25 cellular contexts compared by ENCODE assay signal in genomic region chr4:3479358-3480101, GRCh38. TPM values are rescaled to one million over a fixed set of nuclear protein-coding genes. Genes with fewer than 3 reads are reported as not detected.
"Had no signal": no experiment of that assay in that cellular context is flagged by ENCODE, and none has a peak within 500 bp of the region (broad histone marks: within the 10 kb centered on the region; RNA-seq: fewer than 3 reads in every experiment).

No MANE protein-coding gene starts in this region.

- H3K9me3 ChIP-seq: stomach, suprapubic skin, tibial nerve, uterus had no signal

- H3K9me3 Mint-ChIP-seq: activated CD4-positive, alpha-beta memory T cell treated with anti-CD3 and anti-CD28 coated beads, Interleukin-2, amount 10 ng/mL, durations not matched to agents 7 days and 5 days; activated CD4-positive, alpha-beta T cell treated with anti-CD3 and anti-CD28 coated beads, Interleukin-2, amount 10 ng/mL, durations not matched to agents 24 days and 14 days; activated naive CD4-positive, alpha-beta T cell treated with anti-CD3 and anti-CD28 coated beads, Interleukin-2, amount 50 U/mL, for 24 hours; activated T-helper 1 cell treated with anti-CD3 and anti-CD28 coated beads, Interleukin-12 subunit alpha, Interleukin-12 subunit beta, Interleukin-2, Interleukin-4 antibody, amounts not matched to agents 30 ng/mL and 10 ng/mL and 1 ng/mL, durations not matched to agents 14 hours and 24 hours and 36 hours; dendritic cell treated with granulocyte-macrophage colony-stimulating factor and Interleukin-4, amounts not matched to agents 40 ng/mL and 50 ng/mL, for 4 days; immature natural killer cell; naive B cell; stimulated activated memory B cell treated with anti-CD40 and anti-IgM and Interleukin-4, amounts not matched to agents 10 μg/mL and 1 μg/mL and 100 μg/mL, for 72 hours had no signal

- DNase-seq: activated gamma-delta T cell treated with Interleukin-2 at 50 U/mL for 16 hours; aorta; effector CD4-positive, alpha-beta T cell; stomach had no signal

- H3K4me1 ChIP-seq: uterus had no signal

- H3K4me3 Mint-ChIP-seq: activated CD4-positive, alpha-beta memory T cell treated with anti-CD3 and anti-CD28 coated beads, Interleukin-2, amount 10 ng/mL, durations not matched to agents 7 days and 5 days; activated CD4-positive, alpha-beta T cell treated with anti-CD3 and anti-CD28 coated beads, Interleukin-2, amount 10 ng/mL, durations not matched to agents 24 days and 14 days; activated naive CD4-positive, alpha-beta T cell treated with anti-CD3 and anti-CD28 coated beads, Interleukin-2, amount 50 U/mL, for 24 hours; activated T-helper 1 cell treated with anti-CD3 and anti-CD28 coated beads, Interleukin-12 subunit alpha, Interleukin-12 subunit beta, Interleukin-2, Interleukin-4 antibody, amounts not matched to agents 30 ng/mL and 10 ng/mL and 1 ng/mL, durations not matched to agents 14 hours and 24 hours and 36 hours; brain; dendritic cell treated with granulocyte-macrophage colony-stimulating factor and Interleukin-4, amounts not matched to agents 40 ng/mL and 50 ng/mL, for 4 days; immature natural killer cell; stimulated activated memory B cell treated with anti-CD40 and anti-IgM and Interleukin-4, amounts not matched to agents 10 μg/mL and 1 μg/mL and 100 μg/mL, for 72 hours had no signal

- H3K36me3 ChIP-seq: stomach, suprapubic skin, tibial nerve, uterus had no signal

- H3K27ac Mint-ChIP-seq: activated CD4-positive, alpha-beta memory T cell treated with anti-CD3 and anti-CD28 coated beads, Interleukin-2, amount 10 ng/mL, durations not matched to agents 7 days and 5 days; activated CD4-positive, alpha-beta T cell treated with anti-CD3 and anti-CD28 coated beads, Interleukin-2, amount 10 ng/mL, durations not matched to agents 24 days and 14 days; activated naive CD4-positive, alpha-beta T cell treated with anti-CD3 and anti-CD28 coated beads, Interleukin-2, amount 50 U/mL, for 24 hours; activated T-helper 1 cell treated with anti-CD3 and anti-CD28 coated beads, Interleukin-12 subunit alpha, Interleukin-12 subunit beta, Interleukin-2, Interleukin-4 antibody, amounts not matched to agents 30 ng/mL and 10 ng/mL and 1 ng/mL, durations not matched to agents 14 hours and 24 hours and 36 hours; dendritic cell treated with granulocyte-macrophage colony-stimulating factor and Interleukin-4, amounts not matched to agents 40 ng/mL and 50 ng/mL, for 4 days; immature natural killer cell had no signal

- H3K27ac ChIP-seq: hepatocyte, suprapubic skin, tibial nerve, uterus, VCaP had no signal

- H3K4me2 ChIP-seq: hepatocyte had no signal

- H3K4me1 Mint-ChIP-seq: activated CD4-positive, alpha-beta memory T cell treated with anti-CD3 and anti-CD28 coated beads, Interleukin-2, amount 10 ng/mL, durations not matched to agents 7 days and 5 days; activated CD4-positive, alpha-beta T cell treated with anti-CD3 and anti-CD28 coated beads, Interleukin-2, amount 10 ng/mL, durations not matched to agents 24 days and 14 days; activated naive CD4-positive, alpha-beta T cell treated with anti-CD3 and anti-CD28 coated beads, Interleukin-2, amount 50 U/mL, for 24 hours had no signal

- H3K36me3 Mint-ChIP-seq: activated naive CD4-positive, alpha-beta T cell treated with anti-CD3 and anti-CD28 coated beads, Interleukin-2, amount 50 U/mL, for 24 hours; brain; immature natural killer cell; naive B cell; stimulated activated memory B cell treated with anti-CD40 and anti-IgM and Interleukin-4, amounts not matched to agents 10 μg/mL and 1 μg/mL and 100 μg/mL, for 72 hours had no signal

- H3K27me3 ChIP-seq: uterus had no signal

- H3K4me3 ChIP-seq: hepatocyte, stomach, suprapubic skin, tibial nerve, uterus had no signal

- ATAC-seq: stimulated activated memory B cell treated with anti-CD40 and anti-IgM and Interleukin-4, amounts not matched to agents 10 μg/mL and 1 μg/mL and 100 μg/mL, for 72 hours had no signal

RNA-seq across cellular contexts. Expression of gene DOK7, which starts 16.4 kb away (rescaled TPM):
- total RNA-seq: activated CD4-positive, alpha-beta memory T cell treated with anti-CD3 and anti-CD28 coated beads, Interleukin-2, amount 10 ng/mL, durations not matched to agents 7 days and 5 days; activated CD4-positive, alpha-beta T cell treated with anti-CD3 and anti-CD28 coated beads, Interleukin-2, amount 10 ng/mL, durations not matched to agents 24 days and 14 days; activated T-helper 1 cell treated with anti-CD3 and anti-CD28 coated beads, Interleukin-12 subunit alpha, Interleukin-12 subunit beta, Interleukin-2, Interleukin-4 antibody, amounts not matched to agents 30 ng/mL and 10 ng/mL and 1 ng/mL, durations not matched to agents 14 hours and 24 hours and 36 hours; fibroblast of villous mesenchyme; glomerular endothelial cell; omental fat pad; T-helper 2 cell treated with Interferon-gamma antibody and Interleukin-4, amounts not matched to agents 100 ng/mL and 5 ng/mL, for 36 hours had no signal

RNA-seq across cellular contexts. Expression of gene HGFAC, which starts 37.8 kb away (rescaled TPM):
- total RNA-seq: activated CD4-positive, alpha-beta memory T cell treated with anti-CD3 and anti-CD28 coated beads, Interleukin-2, amount 10 ng/mL, durations not matched to agents 7 days and 5 days; activated CD4-positive, alpha-beta T cell treated with anti-CD3 and anti-CD28 coated beads, Interleukin-2, amount 10 ng/mL, durations not matched to agents 24 days and 14 days; activated T-helper 1 cell treated with anti-CD3 and anti-CD28 coated beads, Interleukin-12 subunit alpha, Interleukin-12 subunit beta, Interleukin-2, Interleukin-4 antibody, amounts not matched to agents 30 ng/mL and 10 ng/mL and 1 ng/mL, durations not matched to agents 14 hours and 24 hours and 36 hours; epithelial cell of proximal tubule; fibroblast of villous mesenchyme; kidney epithelial cell; mononuclear cell; omental fat pad; stomach; suprapubic skin; T-helper 2 cell treated with Interferon-gamma antibody and Interleukin-4, amounts not matched to agents 100 ng/mL and 5 ng/mL, for 36 hours; tibial nerve had no signal
